35 cellular contexts compared by ENCODE assay signal in the genomic region with DNA sequence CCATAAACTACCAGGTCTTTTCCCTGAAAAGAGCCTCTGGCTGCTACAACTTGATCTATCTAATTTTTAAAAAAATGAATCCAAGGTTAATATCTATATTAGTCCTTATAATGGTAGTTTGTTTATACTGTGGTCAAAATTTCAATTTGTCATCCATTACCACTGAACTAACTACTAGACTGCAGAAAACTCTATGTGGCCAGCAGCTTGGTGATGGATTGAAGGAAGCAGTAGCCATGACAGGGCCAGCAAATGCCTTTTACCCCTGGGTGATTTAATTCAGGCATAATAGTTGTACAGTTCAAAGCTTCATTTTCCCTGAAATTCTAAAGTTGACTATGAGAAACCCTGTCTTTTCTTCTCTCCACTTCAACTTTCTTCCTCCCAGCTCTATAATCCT. TPM values are rescaled to one million over a fixed set of nuclear protein-coding genes. Genes with fewer than 3 reads are reported as not detected.
"Had no signal": no experiment of that assay in that cellular context is flagged by ENCODE, and none has a peak within 500 bp of the region (broad histone marks: within the 10 kb centered on the region; RNA-seq: fewer than 3 reads in every experiment).

No MANE protein-coding gene starts in this region.

- H3K36me3 Mint-ChIP-seq: activated CD8-positive, alpha-beta memory T cell treated with anti-CD3 and anti-CD28 coated beads, Interleukin-2, amount 10 ng/mL, durations not matched to agents 7 days and 5 days; activated naive CD4-positive, alpha-beta T cell treated with anti-CD3 and anti-CD28 coated beads, Interleukin-2, amount 10 ng/mL, durations not matched to agents 7 days and 5 days; activated naive CD8-positive, alpha-beta T cell had no signal

- H3K4me3 ChIP-seq: cardiac muscle cell, K562, MG63, PC-9 had no signal

- ATAC-seq: activated CD8-positive, alpha-beta memory T cell treated with anti-CD3 and anti-CD28 coated beads, Interleukin-2, amount 10 ng/mL, durations not matched to agents 7 days and 5 days; activated naive CD8-positive, alpha-beta T cell treated with anti-CD3 and anti-CD28 coated beads, Interleukin-2, amount 50 U/mL, for 24 hours; K562; Right ventricle myocardium inferior had no signal

- H3K9me3 Mint-ChIP-seq: activated naive CD4-positive, alpha-beta T cell treated with anti-CD3 and anti-CD28 coated beads, Interleukin-2, amount 10 ng/mL, durations not matched to agents 7 days and 5 days; activated naive CD8-positive, alpha-beta T cell treated with anti-CD3 and anti-CD28 coated beads, Interleukin-2, amount 50 U/mL, for 24 hours had no signal

- H3K27ac Mint-ChIP-seq: activated CD4-positive, alpha-beta memory T cell treated with anti-CD3 and anti-CD28 coated beads, Interleukin-2, amount 10 ng/mL, durations not matched to agents 7 days and 5 days; activated CD8-positive, alpha-beta memory T cell treated with anti-CD3 and anti-CD28 coated beads, Interleukin-2, amount 10 ng/mL, durations not matched to agents 7 days and 5 days; activated naive CD4-positive, alpha-beta T cell treated with anti-CD3 and anti-CD28 coated beads, Interleukin-2, amount 10 ng/mL, durations not matched to agents 7 days and 5 days; activated naive CD8-positive, alpha-beta T cell; activated naive CD8-positive, alpha-beta T cell treated with anti-CD3 and anti-CD28 coated beads, Interleukin-2, amount 50 U/mL, for 24 hours had no signal

- H3K27ac ChIP-seq: cardiac muscle cell, PC-9, RWPE1, WERI-Rb-1 had no signal

- H3K4me2 ChIP-seq: PC-9 had no signal

- DNase-seq: activated CD4-positive, alpha-beta memory T cell treated with anti-CD3 and anti-CD28 coated beads, Interleukin-2, amount 10 ng/mL, durations not matched to agents 7 days and 5 days; activated CD4-positive, alpha-beta T cell treated with anti-CD3 and anti-CD28 coated beads for 1 hour; activated CD4-positive, alpha-beta T cell treated with anti-CD3 and anti-CD28 coated beads for 48 hours; activated CD4-positive, CD25-positive, alpha-beta regulatory T cell; activated CD8-positive, alpha-beta memory T cell treated with anti-CD3 and anti-CD28 coated beads for 24 hours; activated CD8-positive, alpha-beta memory T cell treated with anti-CD3 and anti-CD28 coated beads, Interleukin-2, amount 10 ng/mL, durations not matched to agents 7 days and 5 days; activated CD8-positive, alpha-beta memory T cell treated with anti-CD3 and anti-CD28 coated beads, Interleukin-2, amount 50 U/mL, for 48 hours; activated effector memory CD4-positive, alpha-beta T cell treated with Interleukin-2 at 50 U/mL for 16 hours; activated naive CD4-positive, alpha-beta T cell treated with anti-CD3 and anti-CD28 coated beads, Interleukin-2, amount 10 ng/mL, durations not matched to agents 7 days and 5 days; activated naive CD8-positive, alpha-beta T cell treated with anti-CD3 and anti-CD28 coated beads, Interleukin-2, amount 50 U/mL, for 24 hours; activated T-cell treated with anti-CD3 and anti-CD28 coated beads, Interleukin-2, amount 50 U/mL, for 48 hours; anterior cingulate cortex; MG63; NCI-H1048; NCI-H1105 treated with DMSO at 0.1 percent for 48 hours; NCI-H1436; NCI-H1694; NCI-H1930; NCI-H2081 treated with DMSO at 0.1 percent for 48 hours; NCI-H510A; NCI-H526; NCI-H748 treated with DMSO at 0.1 percent for 48 hours; NK-92 treated with Interleukin-12 subunit alpha and Interleukin-12 subunit beta, amount 100 ng/mL, for 24 hours; PC-9; SIG-M5; SW 1271; T-helper 1 cell; T-helper 2 cell; T1000; WERI-Rb-1 had no signal

- H3K36me3 ChIP-seq: cardiac muscle cell, MG63, WERI-Rb-1 had no signal

- H3K27me3 Mint-ChIP-seq: activated CD4-positive, alpha-beta memory T cell treated with anti-CD3 and anti-CD28 coated beads, Interleukin-2, amount 10 ng/mL, durations not matched to agents 7 days and 5 days; activated CD8-positive, alpha-beta memory T cell treated with anti-CD3 and anti-CD28 coated beads, Interleukin-2, amount 10 ng/mL, durations not matched to agents 7 days and 5 days; activated naive CD4-positive, alpha-beta T cell treated with anti-CD3 and anti-CD28 coated beads, Interleukin-2, amount 10 ng/mL, durations not matched to agents 7 days and 5 days; activated naive CD8-positive, alpha-beta T cell; activated naive CD8-positive, alpha-beta T cell treated with anti-CD3 and anti-CD28 coated beads, Interleukin-2, amount 50 U/mL, for 24 hours had no signal

- H3K9me3 ChIP-seq: MG63 had no signal

- H3K4me1 Mint-ChIP-seq: activated CD4-positive, alpha-beta memory T cell treated with anti-CD3 and anti-CD28 coated beads, Interleukin-2, amount 10 ng/mL, durations not matched to agents 7 days and 5 days; activated CD8-positive, alpha-beta memory T cell treated with anti-CD3 and anti-CD28 coated beads, Interleukin-2, amount 10 ng/mL, durations not matched to agents 7 days and 5 days; activated naive CD4-positive, alpha-beta T cell treated with anti-CD3 and anti-CD28 coated beads, Interleukin-2, amount 10 ng/mL, durations not matched to agents 7 days and 5 days; activated naive CD8-positive, alpha-beta T cell treated with anti-CD3 and anti-CD28 coated beads, Interleukin-2, amount 50 U/mL, for 24 hours had no signal

- H3K4me3 Mint-ChIP-seq: activated CD4-positive, alpha-beta memory T cell treated with anti-CD3 and anti-CD28 coated beads, Interleukin-2, amount 10 ng/mL, durations not matched to agents 7 days and 5 days; activated CD8-positive, alpha-beta memory T cell treated with anti-CD3 and anti-CD28 coated beads, Interleukin-2, amount 10 ng/mL, durations not matched to agents 7 days and 5 days; activated naive CD4-positive, alpha-beta T cell treated with anti-CD3 and anti-CD28 coated beads, Interleukin-2, amount 10 ng/mL, durations not matched to agents 7 days and 5 days; activated naive CD8-positive, alpha-beta T cell; activated naive CD8-positive, alpha-beta T cell treated with anti-CD3 and anti-CD28 coated beads, Interleukin-2, amount 50 U/mL, for 24 hours had no signal

- H2AFZ ChIP-seq: PC-9 had no signal

- H3K27me3 ChIP-seq: cardiac muscle cell, MG63 had no signal

RNA-seq across cellular contexts. Expression of gene PPARGC1A, which starts 30.4 kb away (rescaled TPM):
- total RNA-seq: activated CD4-positive, alpha-beta memory T cell treated with anti-CD3 and anti-CD28 coated beads, Interleukin-2, amount 10 ng/mL, durations not matched to agents 7 days and 5 days; activated CD8-positive, alpha-beta memory T cell treated with anti-CD3 and anti-CD28 coated beads, Interleukin-2, amount 10 ng/mL, durations not matched to agents 7 days and 5 days; PC-9 had no signal
- polyA plus RNA-seq: K562 had no signal
